In the genomic region with DNA sequence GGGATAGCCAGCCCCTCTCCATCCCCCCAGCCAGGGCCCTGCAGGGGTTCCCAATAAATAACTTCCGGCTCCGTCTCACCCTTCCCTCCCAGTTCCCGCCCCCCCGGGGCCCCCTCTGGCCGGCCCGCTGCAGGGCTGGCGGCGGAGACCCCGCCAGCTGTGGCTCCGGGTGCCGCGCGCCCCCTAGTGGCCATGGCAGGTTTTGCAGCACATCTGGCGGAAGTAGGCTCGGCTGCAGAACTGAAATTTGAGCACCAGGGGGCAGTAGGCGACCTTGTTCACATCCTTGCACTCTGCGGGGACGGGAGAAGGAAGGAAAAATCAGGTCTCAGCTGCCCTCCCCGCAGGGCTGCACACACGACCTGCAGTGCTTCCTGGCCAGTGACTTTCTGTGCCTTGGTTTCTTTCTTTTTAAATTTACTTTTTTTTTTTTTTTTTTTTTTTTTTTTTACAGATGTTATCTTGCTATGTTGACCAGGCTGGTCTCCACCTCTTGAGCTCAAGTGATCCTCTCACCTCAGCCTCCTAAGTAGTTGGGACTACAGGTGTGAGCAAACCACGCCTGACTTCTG, we compare ENCODE assay signal across 1 cellular context.
TF ChIP-seq lines count a peak whose summit lies in the region.

No MANE protein-coding gene starts in this region.

TF ChIP-seq in WTC11, 78 proteins besides CTCF, POLR2A, EP300 and RAD21 (continued from another document):
- TF ChIP-seq ZBTB43 (CRISPR knock-in tag; IDR thresholded peaks at IDR 0.05) (0 out of 2 replicates have a peak, but pooled peaks have one; percentile 40), SP1 (CRISPR knock-in tag; conservative IDR thresholded peaks at IDR 0.05) (peak; percentile 50; the same call in 1 of the 2 replicates), NR3C1 (CRISPR knock-in tag; conservative IDR thresholded peaks at IDR 0.05; ENCODE audit: low read depth) (no peak)
